ENCODE assay signal across 21 cellular contexts in genomic region chr11:93073026-93073425, GRCh38.
A peak's percentile ranks its signal among the peaks of the same experiment; 100 is the strongest.
DNase-seq lines count a peak whose midpoint lies in the region; ATAC-seq and TF ChIP-seq lines count a peak whose summit lies in the region.
"Had no signal": no experiment of that assay in that cellular context is flagged by ENCODE, and none has a peak within 500 bp of the region (broad histone marks: within the 10 kb centered on the region; RNA-seq: fewer than 3 reads in every experiment).

No MANE protein-coding gene starts in this region.

- peaks cover 35% of the 10 kb centered on the region for H3K27me3 ChIP-seq in PC-3 (ENCODE audit: low read length)
- no peaks in the 10 kb centered on the region for H3K27me3 ChIP-seq in iPS-15b (ENCODE audit: control insufficient read depth, insufficient read depth, low read length)
- peaks cover 3% of the 10 kb centered on the region for H3K27me3 ChIP-seq in CD4-positive, alpha-beta T cell (ENCODE audit: control insufficient read depth, insufficient read depth, low read length)
- H3K27me3 ChIP-seq: Peyer's patch had no signal

- H3K27ac ChIP-seq in PC-3 (ENCODE audit: low read length): no peak overlapping the region
- no peak overlapping the region for H3K27ac ChIP-seq in CD4-positive, alpha-beta T cell (ENCODE audit: low read depth, low read length)
- H3K27ac ChIP-seq: 22Rv1, Peyer's patch, SK-N-MC had no signal

- BruUV-seq in PC-3 (replicated peaks; lab: Mats Ljungman, UMichigan): no TSS peak

- H3K4me1 Mint-ChIP-seq in activated naive CD8-positive, alpha-beta T cell treated with anti-CD3 and anti-CD28 coated beads for 36 hours: no peaks in the 10 kb centered on the region
- no peaks in the 10 kb centered on the region for H3K4me1 Mint-ChIP-seq in CD4-positive, alpha-beta T cell (ENCODE audit: low read depth)
- H3K4me1 Mint-ChIP-seq: B cell; CD4-positive, alpha-beta memory T cell had no signal

- H3K9me2 ChIP-seq in PC-3 (replicated peaks; ENCODE audit: low read length): no peaks in the 10 kb centered on the region

- no peaks in the 10 kb centered on the region for H3F3A ChIP-seq in PC-3 (ENCODE audit: low read length, unreplicated experiment)

- no peaks in the 10 kb centered on the region for H3K36me3 Mint-ChIP-seq in activated naive CD8-positive, alpha-beta T cell treated with anti-CD3 and anti-CD28 coated beads for 36 hours
- no peaks in the 10 kb centered on the region for H3K36me3 Mint-ChIP-seq in CD4-positive, alpha-beta T cell (ENCODE audit: low read depth)
- H3K36me3 Mint-ChIP-seq: CD4-positive, alpha-beta memory T cell had no signal

- intact Hi-C loops in PC-3 (cut with micrococcal nuclease): no loop called here
- intact Hi-C loops in CD4-positive, alpha-beta T cell (cut with DNase I, micrococcal nuclease): no loop called here

- H3K9ac ChIP-seq in PC-3 (ENCODE audit: low read length) (no peak overlapping the region), iPS-15b (ENCODE audit: low read depth, low read length) (peak overlapping the region; percentile 49)

- CTCF ChIA-PET in PC-3 (lab: Charles Lee): no interaction called here
- CTCF ChIA-PET in CD4-positive, alpha-beta T cell (lab: Charles Lee): no interaction called here

- no peaks in the 10 kb centered on the region for H3K79me2 ChIP-seq in PC-3 (ENCODE audit: low read length)

- no peak for ATAC-seq in PC-3
- no peak for ATAC-seq in CD4-positive, alpha-beta T cell (ENCODE audit: poor library complexity)
- no peak for ATAC-seq in GM21717 (IDR thresholded peaks at IDR 0.05; ENCODE audit: unreplicated experiment)
- ATAC-seq: Right ventricle myocardium inferior had no signal

- no peaks in the 10 kb centered on the region for H3K9me3 Mint-ChIP-seq in activated naive CD8-positive, alpha-beta T cell treated with anti-CD3 and anti-CD28 coated beads for 36 hours
- H3K9me3 Mint-ChIP-seq in CD4-positive, alpha-beta T cell: no peaks in the 10 kb centered on the region

- H3K4me3 ChIP-seq in PC-3 (ENCODE audit: low read length) (no peak overlapping the region), iPS-15b (ENCODE audit: low read depth, low read length) (peak overlapping the region; percentile 23)
- H3K4me3 ChIP-seq: Peyer's patch, SK-N-MC had no signal

- H3K36me3 ChIP-seq in PC-3 (ENCODE audit: low read depth, low read length): no peaks in the 10 kb centered on the region
- no peaks in the 10 kb centered on the region for H3K36me3 ChIP-seq in iPS-15b (ENCODE audit: control insufficient read depth, insufficient read depth, low read length)
- H3K36me3 ChIP-seq: Peyer's patch had no signal

- H3K4me1 ChIP-seq in PC-3 (ENCODE audit: insufficient read depth, low read length) (no peaks in the 10 kb centered on the region), iPS-15b (ENCODE audit: control insufficient read depth, insufficient read depth, low read length) (peaks cover 20% of the 10 kb centered on the region)
- H3K4me1 ChIP-seq: Peyer's patch had no signal

- H3K4me2 ChIP-seq in PC-3 (ENCODE audit: low read length): no peak overlapping the region

- peaks cover 20% of the 10 kb centered on the region for H3K27me3 Mint-ChIP-seq in activated naive CD8-positive, alpha-beta T cell treated with anti-CD3 and anti-CD28 coated beads for 36 hours
- H3K27me3 Mint-ChIP-seq in CD4-positive, alpha-beta T cell: peaks cover 28% of the 10 kb centered on the region

- H3K9me3 ChIP-seq in PC-3 (ENCODE audit: low read length) (no peaks in the 10 kb centered on the region), iPS-15b (ENCODE audit: control insufficient read depth, insufficient read depth, low read length) (no peaks in the 10 kb centered on the region)
- no peaks in the 10 kb centered on the region for H3K9me3 ChIP-seq in CD4-positive, alpha-beta T cell (ENCODE audit: control insufficient read depth, low read length)
- H3K9me3 ChIP-seq: Peyer's patch had no signal

- DNase-seq in DMS53 (lab: John Stamatoyannopoulos, UW) (peak; percentile 9), DMS53 treated with DMSO at 0.1 percent for 48 hours (lab: John Stamatoyannopoulos, UW; ENCODE audit: unreplicated experiment) (no peak), PC-3 (peak; percentile 10)
- no peak for DNase-seq in activated naive CD8-positive, alpha-beta T cell treated with anti-CD3 and anti-CD28 coated beads for 36 hours
- no peak for DNase-seq in stimulated activated naive CD4-positive, alpha-beta T cell treated with Interleukin-2 at 50 U/mL for 16 hours (lab: John Stamatoyannopoulos, UW)
- no peak for DNase-seq in CD4-positive, alpha-beta T cell
- DNase-seq: CD4-positive, alpha-beta memory T cell; DND-41; GF-D8; NCI-H1048; NCI-H1436 treated with DMSO at 0.1 percent for 48 hours; NCI-H2029 treated with DMSO at 0.1 percent for 48 hours; NCI-H2171 treated with DMSO at 0.1 percent for 48 hours; NCI-H748 treated with DMSO at 0.1 percent for 48 hours; Peyer's patch had no signal

- POLR2A ChIA-PET in PC-3 (lab: Charles Lee; ENCODE audit: unreplicated experiment): no interaction called here
- POLR2A ChIA-PET in CD4-positive, alpha-beta T cell (lab: Charles Lee): no interaction called here

- no peaks in the 10 kb centered on the region for H4K20me1 ChIP-seq in PC-3 (ENCODE audit: low read length)

- no peak overlapping the region for H3K4me3 Mint-ChIP-seq in activated naive CD8-positive, alpha-beta T cell treated with anti-CD3 and anti-CD28 coated beads for 36 hours
- H3K4me3 Mint-ChIP-seq in CD4-positive, alpha-beta T cell: no peak overlapping the region
- H3K4me3 Mint-ChIP-seq: B cell; CD4-positive, alpha-beta memory T cell had no signal

- no peak overlapping the region for H2AFZ ChIP-seq in PC-3 (ENCODE audit: low read length)

- TF ChIP-seq CTCF in PC-3 (conservative IDR thresholded peaks at IDR 0.05; ENCODE audit: low read depth, low read length): no peak
- TF ChIP-seq CTCF in CD4-positive, alpha-beta T cell (IDR thresholded peaks at IDR 0.05): no peak

- H3K27ac Mint-ChIP-seq in activated naive CD8-positive, alpha-beta T cell treated with anti-CD3 and anti-CD28 coated beads for 36 hours: no peak overlapping the region
- H3K27ac Mint-ChIP-seq in CD4-positive, alpha-beta T cell: no peak overlapping the region
- H3K27ac Mint-ChIP-seq: B cell; CD4-positive, alpha-beta memory T cell had no signal

Comparison
In these comparisons a context has a peak if more than half of its experiments do, and no peak if none do; other contexts are left out.
1. DNase-seq: peak in DMS53 (single experiment) and PC-3 (single experiment); none in DMS53 treated with DMSO at 0.1 percent for 48 hours (single experiment), activated naive CD8-positive, alpha-beta T cell treated with anti-CD3 and anti-CD28 coated beads for 36 hours (single experiment), stimulated activated naive CD4-positive, alpha-beta T cell treated with Interleukin-2 at 50 U/mL for 16 hours (single experiment) and CD4-positive, alpha-beta T cell (0 of 10).